ENCODE assay signal across 1 cellular context in the genomic region with DNA sequence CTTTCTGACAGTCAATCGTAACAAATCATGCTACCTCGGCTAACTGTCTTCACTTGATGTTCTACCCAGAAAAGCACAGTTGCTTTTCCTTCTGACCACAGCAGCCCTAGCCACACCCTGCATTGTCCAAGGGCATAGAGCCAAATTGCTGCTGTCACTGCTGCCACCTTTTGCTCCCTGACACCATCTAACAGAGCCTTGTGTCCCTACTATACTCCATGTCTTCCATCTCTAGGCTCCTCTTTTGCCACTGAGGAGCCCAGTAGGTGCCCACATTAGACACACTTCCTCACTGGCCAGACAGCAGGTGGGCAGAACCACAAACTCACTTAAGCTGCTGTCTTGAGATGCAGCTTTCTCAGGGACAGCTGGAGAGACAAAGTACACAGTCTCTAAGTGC.
TF ChIP-seq lines count a peak whose summit lies in the region.

No MANE protein-coding gene starts in this region.

TF ChIP-seq in K562, 482 proteins besides CTCF, POLR2A, EP300 and RAD21 (continued from another document):
- no peak for TF ChIP-seq BDP1 (IDR thresholded peaks at IDR 0.05; ENCODE audit: insufficient read depth, insufficient read length)
- 0 out of 2 replicates have a peak, but pooled peaks have one; percentile 8 for TF ChIP-seq SMARCA4 (IDR thresholded peaks at IDR 0.05)
- no peak for TF ChIP-seq NCOA6 (IDR thresholded peaks at IDR 0.05)
- TF ChIP-seq PKNOX1 (IDR thresholded peaks at IDR 0.05): peak; percentile 36; the same call in 1 of the 2 replicates
- 0 out of 2 replicates have a peak, but pooled peaks have one; percentile 4 for TF ChIP-seq DEAF1 (CRISPR knock-in tag; IDR thresholded peaks at IDR 0.05)
- peak; percentile 46; the same call in 1 of the 2 replicates for TF ChIP-seq CBFA2T3 (IDR thresholded peaks at IDR 0.05)
- TF ChIP-seq NFIC (IDR thresholded peaks at IDR 0.05): peak; percentile 88
- TF ChIP-seq MEIS2 (IDR thresholded peaks at IDR 0.05; ENCODE audit: partially characterized antibody): peak; percentile 75
- TF ChIP-seq, protein P1, sequence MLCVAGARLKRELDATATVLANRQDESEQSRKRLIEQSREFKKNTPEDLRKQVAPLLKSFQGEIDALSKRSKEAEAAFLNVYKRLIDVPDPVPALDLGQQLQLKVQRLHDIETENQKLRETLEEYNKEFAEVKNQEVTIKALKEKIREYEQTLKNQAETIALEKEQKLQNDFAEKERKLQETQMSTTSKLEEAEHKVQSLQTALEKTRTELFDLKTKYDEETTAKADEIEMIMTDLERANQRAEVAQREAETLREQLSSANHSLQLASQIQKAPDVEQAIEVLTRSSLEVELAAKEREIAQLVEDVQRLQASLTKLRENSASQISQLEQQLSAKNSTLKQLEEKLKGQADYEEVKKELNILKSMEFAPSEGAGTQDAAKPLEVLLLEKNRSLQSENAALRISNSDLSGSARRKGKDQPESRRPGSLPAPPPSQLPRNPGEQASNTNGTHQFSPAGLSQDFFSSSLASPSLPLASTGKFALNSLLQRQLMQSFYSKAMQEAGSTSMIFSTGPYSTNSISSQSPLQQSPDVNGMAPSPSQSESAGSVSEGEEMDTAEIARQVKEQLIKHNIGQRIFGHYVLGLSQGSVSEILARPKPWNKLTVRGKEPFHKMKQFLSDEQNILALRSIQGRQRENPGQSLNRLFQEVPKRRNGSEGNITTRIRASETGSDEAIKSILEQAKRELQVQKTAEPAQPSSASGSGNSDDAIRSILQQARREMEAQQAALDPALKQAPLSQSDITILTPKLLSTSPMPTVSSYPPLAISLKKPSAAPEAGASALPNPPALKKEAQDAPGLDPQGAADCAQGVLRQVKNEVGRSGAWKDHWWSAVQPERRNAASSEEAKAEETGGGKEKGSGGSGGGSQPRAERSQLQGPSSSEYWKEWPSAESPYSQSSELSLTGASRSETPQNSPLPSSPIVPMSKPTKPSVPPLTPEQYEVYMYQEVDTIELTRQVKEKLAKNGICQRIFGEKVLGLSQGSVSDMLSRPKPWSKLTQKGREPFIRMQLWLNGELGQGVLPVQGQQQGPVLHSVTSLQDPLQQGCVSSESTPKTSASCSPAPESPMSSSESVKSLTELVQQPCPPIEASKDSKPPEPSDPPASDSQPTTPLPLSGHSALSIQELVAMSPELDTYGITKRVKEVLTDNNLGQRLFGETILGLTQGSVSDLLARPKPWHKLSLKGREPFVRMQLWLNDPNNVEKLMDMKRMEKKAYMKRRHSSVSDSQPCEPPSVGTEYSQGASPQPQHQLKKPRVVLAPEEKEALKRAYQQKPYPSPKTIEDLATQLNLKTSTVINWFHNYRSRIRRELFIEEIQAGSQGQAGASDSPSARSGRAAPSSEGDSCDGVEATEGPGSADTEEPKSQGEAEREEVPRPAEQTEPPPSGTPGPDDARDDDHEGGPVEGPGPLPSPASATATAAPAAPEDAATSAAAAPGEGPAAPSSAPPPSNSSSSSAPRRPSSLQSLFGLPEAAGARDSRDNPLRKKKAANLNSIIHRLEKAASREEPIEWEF (CRISPR knock-in tag; IDR thresholded peaks at IDR 0.05): 0 out of 2 replicates have a peak, but pooled peaks have one; percentile 26
- TF ChIP-seq SNIP1 (IDR thresholded peaks at IDR 0.05; ENCODE audit: low read depth): no peak
- peak; percentile 63; the same call in 1 of the 2 replicates for TF ChIP-seq ZNF583 (CRISPR knock-in tag; IDR thresholded peaks at IDR 0.05)
- TF ChIP-seq PHB (CRISPR knock-in tag; IDR thresholded peaks at IDR 0.05): no peak
- peak; percentile 33; the same call in 1 of the 2 replicates for TF ChIP-seq TCF3 (CRISPR knock-in tag; IDR thresholded peaks at IDR 0.05)
- no peak for TF ChIP-seq JUND (IDR thresholded peaks at IDR 0.05; ENCODE audit: borderline replicate concordance, low read depth, low read length)
- TF ChIP-seq JUND (tag; IDR thresholded peaks at IDR 0.05; ENCODE audit: borderline replicate concordance, low read depth, low read length): peak; percentile 21; the same call in 1 of the 3 replicates
- no peak for TF ChIP-seq KLF10 (CRISPR knock-in tag; IDR thresholded peaks at IDR 0.05)
- TF ChIP-seq, protein P2, sequence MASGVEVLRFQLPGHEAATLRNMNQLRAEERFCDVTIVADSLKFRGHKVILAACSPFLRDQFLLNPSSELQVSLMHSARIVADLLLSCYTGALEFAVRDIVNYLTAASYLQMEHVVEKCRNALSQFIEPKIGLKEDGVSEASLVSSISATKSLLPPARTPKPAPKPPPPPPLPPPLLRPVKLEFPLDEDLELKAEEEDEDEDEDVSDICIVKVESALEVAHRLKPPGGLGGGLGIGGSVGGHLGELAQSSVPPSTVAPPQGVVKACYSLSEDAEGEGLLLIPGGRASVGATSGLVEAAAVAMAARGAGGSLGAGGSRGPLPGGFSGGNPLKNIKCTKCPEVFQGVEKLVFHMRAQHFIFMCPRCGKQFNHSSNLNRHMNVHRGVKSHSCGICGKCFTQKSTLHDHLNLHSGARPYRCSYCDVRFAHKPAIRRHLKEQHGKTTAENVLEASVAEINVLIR (CRISPR knock-in tag; IDR thresholded peaks at IDR 0.05): no peak
- no peak for TF ChIP-seq PBX2 (CRISPR knock-in tag; IDR thresholded peaks at IDR 0.05; ENCODE audit: low read depth)
- peak; percentile 41; the same call in 1 of the 2 replicates for TF ChIP-seq PBX2 (tag; conservative IDR thresholded peaks at IDR 0.05; ENCODE audit: low read depth)
- TF ChIP-seq HDAC1 (IDR thresholded peaks at IDR 0.05): peak in 1 of 2 experiments; percentile 45; a peak in 1 of 4 replicates
- no peak for TF ChIP-seq ASH1L (IDR thresholded peaks at IDR 0.05; ENCODE audit: borderline replicate concordance, low read depth, partially characterized antibody)
- no peak for TF ChIP-seq GABPB2 (CRISPR knock-in tag; conservative IDR thresholded peaks at IDR 0.05)
- no peak for TF ChIP-seq ZNF518B (CRISPR knock-in tag; IDR thresholded peaks at IDR 0.05)
- TF ChIP-seq TEAD4 (IDR thresholded peaks at IDR 0.05; ENCODE audit: low read length): 0 out of 2 replicates have a peak, but pooled peaks have one; percentile 13
- TF ChIP-seq TEAD4 (CRISPR knock-in tag; IDR thresholded peaks at IDR 0.05; ENCODE audit: borderline replicate concordance): no peak
